8 cellular contexts compared by ENCODE assay signal in genomic region chr14:68789002-68789797, GRCh38. TPM values are rescaled to one million over a fixed set of nuclear protein-coding genes. Genes with fewer than 3 reads are reported as not detected.
DNase-seq lines count a peak whose midpoint lies in the region; ATAC-seq, FAIRE-seq and TF ChIP-seq lines count a peak whose summit lies in the region.

No MANE protein-coding gene starts in this region.

- H3K9me3 ChIP-seq in K562 (replicated peaks; ENCODE audit: control insufficient read depth, insufficient read depth, low read depth, low read length) (no peaks in the 10 kb centered on the region), iPS-20b (ENCODE audit: insufficient read depth, low read depth, low read length) (no peaks in the 10 kb centered on the region), skeletal muscle satellite cell (replicated peaks; ENCODE audit: low read length) (no peaks in the 10 kb centered on the region)

- peak overlapping the region; percentile 72 for H3K4me3 ChIP-seq in GM12864 (ENCODE audit: low read depth, low read length)
- no peak overlapping the region for H3K4me3 ChIP-seq in K562
- peak overlapping the region; percentile 100 for H3K4me3 ChIP-seq in iPS-20b (ENCODE audit: low read length)
- peak overlapping the region; percentile 99 for H3K4me3 ChIP-seq in skeletal muscle satellite cell (ENCODE audit: low read length)

- FAIRE-seq in K562 (lab: Jason Lieb, UNC), result peak; percentile 90

- POLR2A ChIA-PET in K562 (lab: Yijun Ruan, JAX), result interaction anchor here (0.6 to 3.7 kb wide), 6 partner anchors 8 to 543 kb away, joined by 3 to 16 read pairs (median 3); no protein-coding TSS in a partner anchor

- no peaks in the 10 kb centered on the region for H3K9me1 ChIP-seq in K562 (ENCODE audit: control insufficient read depth, insufficient read depth, low read length)

- H3K4me2 ChIP-seq in K562 (ENCODE audit: insufficient read depth, low read length), result 0 out of 2 replicates have a peak overlapping the region, but pooled peaks have one; percentile 25
- H3K4me2 ChIP-seq in skeletal muscle satellite cell (ENCODE audit: low read length), result peak overlapping the region; percentile 97

- TF ChIP-seq POLR2A in K562 (conservative IDR thresholded peaks at IDR 0.05), result no peak

- H4K20me1 ChIP-seq in K562 (replicated peaks; ENCODE audit: control insufficient read depth, insufficient read depth, low read length), result 0 out of 2 replicates have a peak, but pooled peaks cover 9% of the 10 kb centered on the region

- H3K36me3 ChIP-seq in K562 (ENCODE audit: control insufficient read depth, insufficient read depth, low read length) (peaks cover 35% of the 10 kb centered on the region), iPS-20b (ENCODE audit: insufficient read depth, low read depth, low read length) (peaks cover 63% of the 10 kb centered on the region), skeletal muscle satellite cell (ENCODE audit: insufficient read depth, low read length) (peaks cover 57% of the 10 kb centered on the region)

- no peaks in the 10 kb centered on the region for H3K27me3 ChIP-seq in K562 (ENCODE audit: control insufficient read depth in 2 of 2, insufficient read depth in 2 of 2, low read length in 2 of 2)
- H3K27me3 ChIP-seq in iPS-20b (ENCODE audit: insufficient read depth, low read length), result no peaks in the 10 kb centered on the region
- H3K27me3 ChIP-seq in skeletal muscle satellite cell (ENCODE audit: control insufficient read depth, insufficient read depth, low read length), result no peaks in the 10 kb centered on the region

- ATAC-seq in K562, result peak; percentile 64
- ATAC-seq in HG02870 (IDR thresholded peaks at IDR 0.05; ENCODE audit: unreplicated experiment), result no peak
- no peak for ATAC-seq in HG03457 (IDR thresholded peaks at IDR 0.05; ENCODE audit: unreplicated experiment)

- peak; percentile 90 to 96 for TF ChIP-seq RAD21 in K562 (CRISPR knock-in tag; conservative IDR thresholded peaks at IDR 0.05 in 1 of 2, IDR thresholded peaks at IDR 0.05 in 1 of 2)

- peaks cover 54% of the 10 kb centered on the region for H3K79me2 ChIP-seq in K562 (ENCODE audit: control insufficient read depth, insufficient read depth, low read length)

- peak; percentile 78 for TF ChIP-seq CTCF in GM12864 (IDR thresholded peaks at IDR 0.05; ENCODE audit: low read depth, low read length, missing control alignments)
- TF ChIP-seq CTCF in K562 (IDR thresholded peaks at IDR 0.05 in 2 of 3, conservative IDR thresholded peaks at IDR 0.05 in 1 of 3; ENCODE audit: insufficient read depth in 2 of 3, low read depth in 1 of 3, low read length in 3 of 3), result peak; percentile 80 to 99 (median 93)

- H3K9ac ChIP-seq in K562 (ENCODE audit: insufficient read depth in 1 of 2, low read depth in 2 of 2, low read length in 2 of 2), result peak overlapping the region in 1 of 2 experiments; percentile 37; a peak in 1 of 4 replicates
- H3K9ac ChIP-seq in iPS-20b (ENCODE audit: low read depth, low read length), result 0 out of 2 replicates have a peak overlapping the region, but pooled peaks have one; percentile 29
- peak overlapping the region; percentile 97 for H3K9ac ChIP-seq in skeletal muscle satellite cell (ENCODE audit: low read depth, low read length)

- intact Hi-C loops in K562 (cut with micrococcal nuclease), result loop anchor here (1.0 to 5.0 kb wide), 2 partner anchors 42 to 73 kb away; no protein-coding TSS in a partner anchor

- H3K27ac ChIP-seq in K562 (ENCODE audit: extremely low read depth, low read depth, low read length), result no peak overlapping the region; the same call in 2 of the 3 replicates
- H3K27ac ChIP-seq in iPS-20b (ENCODE audit: low read length), result no peak overlapping the region

- no peak overlapping the region for H2AFZ ChIP-seq in K562 (ENCODE audit: low read depth, low read length)

- CTCF ChIA-PET in K562 (lab: Yijun Ruan, JAX; ENCODE audit: low intra/inter-chr PET ratio), result interaction anchor here (0.5 to 1.0 kb wide), 2 partner anchors 27 to 130 kb away, joined by 3 read pairs; no protein-coding TSS in a partner anchor

- no CpG with 5 or more reads among the region's 14 CpGs for WGBS in K562 (ENCODE audit: insufficient coverage, low coverage, missing lambda C conversion rate)

- peaks cover 25 to 30% of the 10 kb centered on the region in 2 experiments; a peak in 4 of 5 replicates for H3K4me1 ChIP-seq in K562 (replicated peaks in 1 of 2; ENCODE audit: control insufficient read depth in 2 of 2, insufficient read depth in 2 of 2, low read length in 2 of 2)
- H3K4me1 ChIP-seq in iPS-20b (ENCODE audit: insufficient read depth, low read length), result peaks cover 9% of the 10 kb centered on the region; the same call in 1 of the 2 replicates
- peaks cover 42% of the 10 kb centered on the region for H3K4me1 ChIP-seq in skeletal muscle satellite cell (ENCODE audit: control insufficient read depth, insufficient read depth, low read length)

- no TSS peak for BruUV-seq in K562 (replicated peaks; lab: Mats Ljungman, UMichigan)

- TF ChIP-seq EP300 in K562 (IDR thresholded peaks at IDR 0.05; ENCODE audit: low read length), result no peak

- DNase-seq in GM12864 (ENCODE audit: low read depth) (no peak), NCI-H1694 treated with DMSO at 0.1 percent for 48 hours (lab: John Stamatoyannopoulos, UW) (peak; percentile 90), UCSD-AML1 (lab: John Stamatoyannopoulos, UW; ENCODE audit: unreplicated experiment) (peak; percentile 81), K562 (ENCODE audit: extremely low read depth in 1 of 4, low spot score in 3 of 4) (peak; percentile 65 to 78 (median 70))

- in situ Hi-C loops in K562 (cut with MboI), result no loop called here

TF ChIP-seq in K562, 482 proteins besides CTCF, POLR2A, EP300 and RAD21 (continues in another document):
- TF ChIP-seq POLR2B (IDR thresholded peaks at IDR 0.05; ENCODE audit: low read depth, partially characterized antibody) (peak; percentile 20), ZBTB7A (IDR thresholded peaks at IDR 0.05; ENCODE audit: borderline replicate concordance, control insufficient read depth, low read depth, low read length) (peak; percentile 57; the same call in 1 of the 2 replicates), MAZ (CRISPR knock-in tag; conservative IDR thresholded peaks at IDR 0.05 in 1 of 2, IDR thresholded peaks at IDR 0.05 in 1 of 2) (peak in 1 of 2 experiments; percentile 52; a peak in 2 of 4 replicates), JUN (IDR thresholded peaks at IDR 0.05; ENCODE audit: borderline replicate concordance, low read depth, low read length) (0 out of 2 replicates have a peak, but pooled peaks have one; percentile 34), JUN (CRISPR knock-in tag; IDR thresholded peaks at IDR 0.05; ENCODE audit: borderline replicate concordance) (no peak), DEAF1 (CRISPR knock-in tag; IDR thresholded peaks at IDR 0.05) (peak; percentile 74), SP1 (CRISPR knock-in tag; IDR thresholded peaks at IDR 0.05) (peak; percentile 51; the same call in 1 of the 2 replicates), HDGF (IDR thresholded peaks at IDR 0.05) (0 out of 2 replicates have a peak, but pooled peaks have one; percentile 31), ZFX (CRISPR knock-in tag; IDR thresholded peaks at IDR 0.05) (no peak), GABPB1 (CRISPR knock-in tag; IDR thresholded peaks at IDR 0.05) (no peak), MYNN (IDR thresholded peaks at IDR 0.05) (0 out of 2 replicates have a peak, but pooled peaks have one; percentile 13), MYNN (CRISPR knock-in tag; IDR thresholded peaks at IDR 0.05) (no peak), ZKSCAN8 (CRISPR knock-in tag; IDR thresholded peaks at IDR 0.05) (no peak), EZH2 (IDR thresholded peaks at IDR 0.05; ENCODE audit: borderline replicate concordance, low read depth, low read length) (no peak), TCFL5 (CRISPR knock-in tag; conservative IDR thresholded peaks at IDR 0.05) (no peak)

RNA-seq across cellular contexts. Expression of gene ZFP36L1, which starts 3.7 kb away (rescaled TPM):
- total RNA-seq in K562 (2011; cell fraction: chromatin; rRNA removed; ENCODE audit: low replicate concordance), result 11.8 and 14.3 TPM in 2 replicates
- 10.0 and 12.0 TPM in 2 replicates for total RNA-seq in K562 (2011; cell fraction: nucleolus; rRNA removed)
- 10.0 and 20.1 TPM in 2 replicates for total RNA-seq in K562 (2011; cell fraction: nucleoplasm; rRNA removed)
- total RNA-seq in K562 (2014; rRNA removed) (5.3 and 6.2 TPM in 2 replicates), K562 (2014; rRNA removed; fragmentation: Illumina TruSeq; extraction: Trizol) (3.2 and 4.0 TPM in 2 replicates), K562 (2015; rRNA removed; fragmentation: Illumina TruSeq; extraction: Trizol) (3.7 and 3.8 TPM in 2 replicates), K562 (2021) (26.6 and 27.2 TPM in 2 replicates)
- polyA plus RNA-seq in K562 (2011; rRNA removed) (3.7 and 6.6 TPM in 2 replicates), K562 (2014; fragmentation: Illumina TruSeq; extraction: Trizol) (13.7 and 15.5 TPM in 2 replicates), K562 (2014; fragmentation: Nextera tagmentation; extraction: Ambion mirVana) (1 to 10 TPM; 1.3 to 3.2 TPM), K562 (2014; rRNA removed) (11.1 and 11.7 TPM in 2 replicates)
- 10.0 and 19.9 TPM in 2 replicates for polyA plus RNA-seq in K562 (2011; cell fraction: cytosol; rRNA removed)
- polyA plus RNA-seq in K562 (2011; cell fraction: nucleus; rRNA removed), result 14.4 and 33.2 TPM in 2 replicates
- polyA plus RNA-seq in K562 (2012), result 9.5 and 18.5 TPM in 2 replicates
- 3.1 TPM in 2 replicates for polyA minus RNA-seq in K562 (2011; rRNA and poly(A)+ RNA removed)
- polyA minus RNA-seq in K562 (2011; cell fraction: cytosol; rRNA and poly(A)+ RNA removed), result 15.1 and 34.9 TPM in 2 replicates
- 9.0 and 10.3 TPM in 2 replicates for polyA minus RNA-seq in K562 (2011; cell fraction: nucleus; rRNA and poly(A)+ RNA removed)
- 97.0 and 105 TPM in 2 replicates for total RNA-seq in skeletal muscle satellite cell (2012; rRNA removed)
